8 cellular contexts compared by ENCODE assay signal in the genomic region with DNA sequence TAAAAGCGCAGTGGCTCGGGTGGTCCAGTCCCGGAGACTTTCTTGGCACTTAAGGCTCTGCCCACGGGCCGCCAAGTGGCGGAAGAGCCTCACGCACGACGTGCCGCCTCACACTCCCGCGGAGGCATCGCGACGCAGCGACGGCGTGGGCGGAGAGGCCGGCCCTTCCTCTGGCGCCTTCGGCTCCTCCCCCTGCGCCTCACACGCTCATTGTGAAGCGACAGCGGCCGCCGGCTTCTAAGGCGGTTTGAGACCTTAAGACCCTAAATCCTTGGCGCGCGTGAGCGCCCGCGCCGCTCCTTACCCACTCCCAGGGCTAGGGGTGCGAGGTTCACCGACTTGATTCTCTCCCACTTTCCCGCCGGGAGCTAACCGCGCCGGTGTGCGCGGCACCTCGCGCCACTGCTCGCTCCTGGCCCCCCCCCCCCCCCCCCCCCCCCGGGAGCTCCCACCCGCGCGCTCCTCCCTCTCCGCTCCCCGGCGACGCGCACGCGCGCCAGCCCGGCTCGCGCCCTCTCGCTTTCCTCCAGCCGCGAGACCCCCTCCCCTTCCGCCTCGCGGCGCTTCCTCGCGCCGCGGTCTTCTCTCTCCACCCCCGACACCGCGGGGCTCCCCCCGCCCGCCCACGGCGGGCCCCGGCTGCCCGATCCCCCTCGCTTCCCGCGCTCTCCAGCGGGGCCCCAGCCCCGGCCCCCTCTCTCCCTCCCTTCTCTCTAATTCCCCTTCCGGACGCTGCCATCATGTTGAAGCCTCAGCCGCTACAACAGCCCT. TPM values are rescaled to one million over a fixed set of nuclear protein-coding genes. Genes with fewer than 3 reads are reported as not detected.
DNase-seq lines count a peak whose midpoint lies in the region; ATAC-seq and TF ChIP-seq lines count a peak whose summit lies in the region.

Gene ATXN2L, plus strand, starts transcription at position 480 of the 771 bp plus-strand sequence. Its CDS starts 261 bp downstream, at position 741.

- TF ChIP-seq CTCF in PC-3 (conservative IDR thresholded peaks at IDR 0.05; ENCODE audit: low read depth, low read length): no peak

- peak; percentile 91 for DNase-seq in D341Med (ENCODE audit: low spot score)
- DNase-seq in PC-3: peak; percentile 90
- peak; percentile 97 for DNase-seq in activated T-cell treated with anti-CD3 and anti-CD28 coated beads, Interleukin-2, amount 50 U/mL, for 24 hours
- peak; percentile 97 for DNase-seq in stimulated activated CD8-positive, alpha-beta memory T cell treated with anti-CD3 and anti-CD28 coated beads, Interleukin-4, amount 100 ng/mL, for 48 hours

- H3K27me3 ChIP-seq in PC-3 (ENCODE audit: low read length): no peaks in the 10 kb centered on the region
- H3K27me3 ChIP-seq in esophagus (ENCODE audit: control insufficient read depth in 1 of 2, insufficient read depth in 2 of 2, low read length in 2 of 2): no peaks in the 10 kb centered on the region
- H3K27me3 ChIP-seq in mucosa of stomach (ENCODE audit: control insufficient read depth, insufficient read depth, low read length): no peaks in the 10 kb centered on the region

- 0% methylated on average over 28 to 83 of the region's 91 CpGs for WGBS in esophagus, 2 donors

- H3K9me3 ChIP-seq in PC-3 (ENCODE audit: low read length) (no peaks in the 10 kb centered on the region), esophagus (ENCODE audit: control insufficient read depth in 2 of 2, insufficient read depth in 1 of 2, low read depth in 1 of 2, low read length in 1 of 2) (no peaks in the 10 kb centered on the region), mucosa of stomach (ENCODE audit: control insufficient read depth, low read length) (no peaks in the 10 kb centered on the region)

- peak within 1 kb of the TSS; percentile 97 to 99 (median 98) for H3K4me3 Mint-ChIP-seq in IgD-negative memory B cell
- H3K4me3 Mint-ChIP-seq in activated T-cell treated with anti-CD3 and anti-CD28 coated beads, Interleukin-2, amount 50 U/mL, for 24 hours: peak within 1 kb of the TSS; percentile 98

- peak within 1 kb of the TSS; percentile 86 for H3K27ac ChIP-seq in PC-3 (ENCODE audit: low read length)
- H3K27ac ChIP-seq in esophagus (ENCODE audit: low read depth in 2 of 2, low read length in 1 of 2): peak within 1 kb of the TSS; percentile 98 to 99

- BruUV-seq in PC-3 (replicated peaks; lab: Mats Ljungman, UMichigan): no TSS peak

- H3F3A ChIP-seq in PC-3 (ENCODE audit: low read length, unreplicated experiment): no peaks in the 10 kb centered on the region

- H3K4me1 ChIP-seq in PC-3 (ENCODE audit: insufficient read depth, low read length): peaks cover 22% of the 10 kb centered on the region
- no peaks in the 10 kb centered on the region for H3K4me1 ChIP-seq in esophagus (ENCODE audit: control insufficient read depth in 2 of 2, insufficient read depth in 2 of 2, low read length in 1 of 2)
- H3K4me1 ChIP-seq in mucosa of stomach (ENCODE audit: control insufficient read depth, insufficient read depth, low read length): peaks cover 11% of the 10 kb centered on the region

- H3K27me3 Mint-ChIP-seq in IgD-negative memory B cell: no peaks in the 10 kb centered on the region
- H3K27me3 Mint-ChIP-seq in activated T-cell treated with anti-CD3 and anti-CD28 coated beads, Interleukin-2, amount 50 U/mL, for 24 hours: no peaks in the 10 kb centered on the region

- H3K4me2 ChIP-seq in PC-3 (ENCODE audit: low read length): peak within 1 kb of the TSS; percentile 96

- CTCF ChIA-PET in PC-3 (lab: Charles Lee): no interaction called here

- H3K9ac ChIP-seq in PC-3 (ENCODE audit: low read length): peak within 1 kb of the TSS; percentile 99
- H3K9ac ChIP-seq in mucosa of stomach (ENCODE audit: low read length): peak within 1 kb of the TSS; percentile 98

- intact Hi-C loops in PC-3 (cut with micrococcal nuclease): loop anchor here (5.0 kb wide), 1 partner anchor 125 kb away; no protein-coding TSS in a partner anchor

- H3K4me3 ChIP-seq in PC-3 (ENCODE audit: low read length) (peak within 1 kb of the TSS; percentile 96), esophagus (ENCODE audit: low read depth in 1 of 2, low read length in 2 of 2) (peak within 1 kb of the TSS; percentile 92 to 96), mucosa of stomach (ENCODE audit: low read length) (peak within 1 kb of the TSS; percentile 46)

- H4K20me1 ChIP-seq in PC-3 (ENCODE audit: low read length): peaks cover 27% of the 10 kb centered on the region

- peaks cover 53% of the 10 kb centered on the region for H3K79me2 ChIP-seq in PC-3 (ENCODE audit: low read length)

- H3K27ac Mint-ChIP-seq in IgD-negative memory B cell: peak within 1 kb of the TSS; percentile 99 to 100 (median 100)
- peak within 1 kb of the TSS; percentile 100 for H3K27ac Mint-ChIP-seq in activated T-cell treated with anti-CD3 and anti-CD28 coated beads, Interleukin-2, amount 50 U/mL, for 24 hours

- POLR2A ChIA-PET in PC-3 (lab: Charles Lee; ENCODE audit: unreplicated experiment): interaction anchor here (0.7 to 1.0 kb wide), 2 partner anchors 22 to 151 kb away, joined by 4 to 8 read pairs; no protein-coding TSS in a partner anchor

- H2AFZ ChIP-seq in PC-3 (ENCODE audit: low read length): peak within 1 kb of the TSS; percentile 86

- H3K36me3 Mint-ChIP-seq in IgD-negative memory B cell: no peaks in the 10 kb centered on the region
- H3K36me3 Mint-ChIP-seq in activated T-cell treated with anti-CD3 and anti-CD28 coated beads, Interleukin-2, amount 50 U/mL, for 24 hours (ENCODE audit: low read depth): peaks cover 68% of the 10 kb centered on the region

- peak; percentile 48 for ATAC-seq in GM21528 (IDR thresholded peaks at IDR 0.05; ENCODE audit: low FRiP score, unreplicated experiment)
- ATAC-seq in PC-3: peak; percentile 56

- H3K9me3 Mint-ChIP-seq in IgD-negative memory B cell: no peaks in the 10 kb centered on the region
- H3K9me3 Mint-ChIP-seq in activated T-cell treated with anti-CD3 and anti-CD28 coated beads, Interleukin-2, amount 50 U/mL, for 24 hours: no peaks in the 10 kb centered on the region

- H3K9me2 ChIP-seq in PC-3 (replicated peaks; ENCODE audit: low read length): no peaks in the 10 kb centered on the region

- peaks cover 17 to 28% (median 22%) of the 10 kb centered on the region in 3 donors for H3K4me1 Mint-ChIP-seq in IgD-negative memory B cell
- H3K4me1 Mint-ChIP-seq in activated T-cell treated with anti-CD3 and anti-CD28 coated beads, Interleukin-2, amount 50 U/mL, for 24 hours (ENCODE audit: low read depth): peaks cover 53% of the 10 kb centered on the region

- H3K36me3 ChIP-seq in PC-3 (ENCODE audit: low read depth, low read length) (peaks cover 27% of the 10 kb centered on the region), esophagus (ENCODE audit: control insufficient read depth in 2 of 2, insufficient read depth in 2 of 2, low read length in 1 of 2) (peaks cover 0 to 15% of the 10 kb centered on the region in 2 donors), mucosa of stomach (ENCODE audit: control insufficient read depth, insufficient read depth, low read length) (no peaks in the 10 kb centered on the region)

RNA-seq across cellular contexts. Expression of gene ATXN2L, which starts in this region (rescaled TPM):
- polyA plus RNA-seq in IgD-negative memory B cell: 35.9 TPM
- 65.8 and 104 TPM in 2 replicates for total RNA-seq in PC-3 (2014; rRNA removed)
- 10 to 100 TPM; 37.9 to 82.1 TPM for polyA plus RNA-seq in esophagus

Comparison
In these comparisons a context has a peak if more than half of its experiments do, and no peak if none do; other contexts are left out.
1. Peak in every context shown above with its lines: DNase-seq, ATAC-seq, H3K4me3 ChIP-seq and H3K27ac ChIP-seq.
2. H3K4me3 ChIP-seq: peak in every context shown above with its lines; median percentile 96 in PC-3; 94 in esophagus; 46 in mucosa of stomach.